In genomic region chr17:1227917-1228751, GRCh38 we compare ENCODE assay signal across 9 cellular contexts. TPM values are rescaled to one million over a fixed set of nuclear protein-coding genes. Genes with fewer than 3 reads are reported as not detected.
DNase-seq lines count a peak whose midpoint lies in the region; ATAC-seq, FAIRE-seq and TF ChIP-seq lines count a peak whose summit lies in the region.
"Had no signal": no experiment of that assay in that cellular context is flagged by ENCODE, and none has a peak within 500 bp of the region (broad histone marks: within the 10 kb centered on the region; RNA-seq: fewer than 3 reads in every experiment).

No MANE protein-coding gene starts in this region.

- H3K27me3 ChIP-seq in right atrium auricular region, result peaks cover 3 to 22% of the 10 kb centered on the region in 2 donors

- H3K4me3 ChIP-seq in right atrium auricular region (peak overlapping the region; percentile 30 to 57), skin epidermis (peak overlapping the region; percentile 26 to 59 (median 52))

- POLR2A ChIA-PET in activated CD4-positive, alpha-beta memory T cell treated with anti-CD3 and anti-CD28 coated beads for 36 hours (lab: Charles Lee), result interaction anchor here (0.6 to 0.7 kb wide), 2 partner anchors 22 to 148 kb away, joined by 3 read pairs; no protein-coding TSS in a partner anchor

- peak overlapping the region in 1 of 2 donors; percentile 21 for H3K27ac ChIP-seq in right atrium auricular region
- peak overlapping the region in 19 of 21 experiments; percentile 9 to 85 (median 70) for H3K27ac ChIP-seq in skin epidermis

- no peaks in the 10 kb centered on the region for H3K9me3 Mint-ChIP-seq in activated CD4-positive, alpha-beta memory T cell treated with anti-CD3 and anti-CD28 coated beads for 36 hours

- intact Hi-C loops in activated CD4-positive, alpha-beta memory T cell treated with anti-CD3 and anti-CD28 coated beads for 36 hours (cut with micrococcal nuclease), result no loop called here

- ATAC-seq in HG02884 (IDR thresholded peaks at IDR 0.05; ENCODE audit: unreplicated experiment) (peak; percentile 37), HG03521 (IDR thresholded peaks at IDR 0.05; ENCODE audit: unreplicated experiment) (no peak), GM18861 (IDR thresholded peaks at IDR 0.05; ENCODE audit: unreplicated experiment) (no peak), GM21447 (IDR thresholded peaks at IDR 0.05; ENCODE audit: unreplicated experiment) (no peak)

- peak; percentile 40 for DNase-seq in GM18507 (ENCODE audit: extremely low spot score, insufficient read length, low read depth)
- DNase-seq in activated CD4-positive, alpha-beta memory T cell treated with anti-CD3 and anti-CD28 coated beads for 36 hours, result peak; percentile 16
- DNase-seq in right atrium auricular region (ENCODE audit: low spot score), result no peak

- peaks cover 15% of the 10 kb centered on the region for H3K4me1 Mint-ChIP-seq in activated CD4-positive, alpha-beta memory T cell treated with anti-CD3 and anti-CD28 coated beads for 36 hours (ENCODE audit: low read depth)

- peaks cover 42% of the 10 kb centered on the region for H3K27me3 Mint-ChIP-seq in activated CD4-positive, alpha-beta memory T cell treated with anti-CD3 and anti-CD28 coated beads for 36 hours

- H3K4me3 Mint-ChIP-seq in activated CD4-positive, alpha-beta memory T cell treated with anti-CD3 and anti-CD28 coated beads for 36 hours, result peak overlapping the region; percentile 43

- H3K27ac Mint-ChIP-seq in activated CD4-positive, alpha-beta memory T cell treated with anti-CD3 and anti-CD28 coated beads for 36 hours, result no peak overlapping the region

- no peak for TF ChIP-seq CTCF in right atrium auricular region (IDR thresholded peaks at IDR 0.05)

- CTCF ChIA-PET in activated CD4-positive, alpha-beta memory T cell treated with anti-CD3 and anti-CD28 coated beads for 36 hours (lab: Charles Lee), result interaction anchor here (0.7 to 2.4 kb wide), 4 partner anchors 40 to 402 kb away, joined by 3 to 8 read pairs (median 5); no protein-coding TSS in a partner anchor

- H3K36me3 ChIP-seq in right atrium auricular region, result no peaks in the 10 kb centered on the region

- peaks cover 3% of the 10 kb centered on the region for H3K36me3 Mint-ChIP-seq in activated CD4-positive, alpha-beta memory T cell treated with anti-CD3 and anti-CD28 coated beads for 36 hours

- H3K9me3 ChIP-seq in right atrium auricular region, result no peaks in the 10 kb centered on the region

- peaks cover 0 to 24% of the 10 kb centered on the region in 2 donors for H3K4me1 ChIP-seq in right atrium auricular region

- peak; percentile 85 for FAIRE-seq in GM18507 (lab: Jason Lieb, UNC)

RNA-seq across cellular contexts. Expression of gene BHLHA9, which starts 42.1 kb away (rescaled TPM):
- total RNA-seq in activated CD4-positive, alpha-beta memory T cell treated with anti-CD3 and anti-CD28 coated beads for 36 hours, result not detected
- total RNA-seq in right atrium auricular region, result not detected
- total RNA-seq: fibroblast of villous mesenchyme had no signal

RNA-seq across cellular contexts. Expression of gene ABR, which starts 48.4 kb away (rescaled TPM):
- 10 to 100 TPM; 50.3 to 54.5 TPM for total RNA-seq in activated CD4-positive, alpha-beta memory T cell treated with anti-CD3 and anti-CD28 coated beads for 36 hours
- total RNA-seq in right atrium auricular region, result 100 to 1,000 TPM in 1 of 2 donors, 10 to 100 TPM in 1; 94.9 to 116 TPM

RNA-seq across cellular contexts. Expression of gene TRARG1, which starts 51.3 kb away (rescaled TPM):
- not detected for total RNA-seq in activated CD4-positive, alpha-beta memory T cell treated with anti-CD3 and anti-CD28 coated beads for 36 hours
- total RNA-seq in right atrium auricular region, result 1 to 10 TPM in 1 of 2 donors, under 1 TPM in 1; 0.48 to 4.2 TPM
- total RNA-seq: fibroblast of villous mesenchyme had no signal
